Comparison of ENCODE assay signal across 23 cellular contexts in genomic region chr7:63040966-63041610, GRCh38.
"Had no signal": no experiment of that assay in that cellular context is flagged by ENCODE, and none has a peak within 500 bp of the region (broad histone marks: within the 10 kb centered on the region; RNA-seq: fewer than 3 reads in every experiment).

No MANE protein-coding gene starts in this region.

- DNase-seq: cortex of kidney; effector memory CD8-positive, alpha-beta T cell; erythroblast; esophagus squamous epithelium; foreskin melanocyte; hypothalamus; immature natural killer cell; mucosa of descending colon; naive B cell; psoas muscle; right cardiac atrium; spleen; stimulated activated CD8-positive, alpha-beta memory T cell treated with anti-CD3 and anti-CD28 coated beads, Interleukin-4, amount 100 ng/mL, for 48 hours; stimulated activated naive CD4-positive, alpha-beta T cell; stimulated activated naive CD8-positive, alpha-beta T cell treated with anti-CD3 and anti-CD28 coated beads, Interleukin-15, amount 100 ng/mL, for 72 hours; thyroid gland; trophoblast cell had no signal

- H3K9me3 ChIP-seq: psoas muscle, thyroid gland had no signal

- ATAC-seq: effector memory CD8-positive, alpha-beta T cell; mucosa of descending colon; natural killer cell treated with Interleukin-12 subunit alpha and Interleukin-12 subunit beta and Interleukin-15 and Interleukin-18, amount 100 ng/mL, for 72 hours; psoas muscle; right cardiac atrium; stimulated activated naive CD8-positive, alpha-beta T cell treated with anti-CD3 and anti-CD28 coated beads, Interleukin-15, amount 100 ng/mL, for 72 hours had no signal

- H3K27me3 ChIP-seq: esophagus squamous epithelium, neutrophil, spleen, suprapubic skin, thyroid gland had no signal

- H3K27ac ChIP-seq: esophagus squamous epithelium, neutrophil, parathyroid adenoma, psoas muscle, skin epidermis, spleen, suprapubic skin, thyroid gland had no signal

- H3K4me1 ChIP-seq: esophagus squamous epithelium, parathyroid adenoma, psoas muscle, spleen, suprapubic skin, thyroid gland had no signal

- H3K36me3 ChIP-seq: esophagus squamous epithelium, neutrophil, spleen, suprapubic skin, thyroid gland had no signal

- H3K4me3 ChIP-seq: esophagus squamous epithelium, lung, mucosa of descending colon, psoas muscle, skin epidermis, spleen, suprapubic skin, thyroid gland had no signal

- H3K9ac ChIP-seq: parathyroid adenoma had no signal

- H2AFZ ChIP-seq: parathyroid adenoma had no signal

- H3K79me2 ChIP-seq: parathyroid adenoma had no signal
